In genomic region chr11:120950880-120951279, GRCh38 we compare ENCODE assay signal across 29 cellular contexts.
"Had no signal": no experiment of that assay in that cellular context is flagged by ENCODE, and none has a peak within 500 bp of the region (broad histone marks: within the 10 kb centered on the region; RNA-seq: fewer than 3 reads in every experiment).

No MANE protein-coding gene starts in this region.

- ATAC-seq: activated CD8-positive, alpha-beta memory T cell treated with anti-CD3 and anti-CD28 coated beads, Interleukin-2, amount 10 ng/mL, durations not matched to agents 7 days and 5 days; activated T-cell treated with anti-CD3 and anti-CD28 coated beads, Interleukin-2, amount 50 U/mL, for 4 hours; activated T-helper 17 cell treated with anti-CD3 and anti-CD28 coated beads, Interleukin-2, amount 50 U/mL, for 72 hours; Panc1; Right ventricle myocardium inferior; T-cell had no signal

- FAIRE-seq: TTC549 had no signal

- DNase-seq: activated B cell treated with CpG ODN at 0.5 μM for 24 hours; activated CD4-positive, alpha-beta T cell treated with anti-CD3 and anti-CD28 coated beads for 1 hour; activated CD4-positive, alpha-beta T cell treated with anti-CD3 and anti-CD28 coated beads, Interleukin-2, amount 10 ng/mL, durations not matched to agents 24 days and 14 days; activated CD4-positive, alpha-beta T cell treated with anti-CD3 and anti-CD28 coated beads, Interleukin-2, amount 50 U/mL, for 48 hours; activated CD8-positive, alpha-beta memory T cell treated with anti-CD3 and anti-CD28 coated beads, Interleukin-2, amount 10 ng/mL, durations not matched to agents 7 days and 5 days; activated gamma-delta T cell; activated naive CD4-positive, alpha-beta T cell treated with anti-CD3 and anti-CD28 coated beads for 36 hours; activated naive CD8-positive, alpha-beta T cell treated with anti-CD3 and anti-CD28 coated beads for 36 hours; activated T-cell treated with anti-CD3 and anti-CD28 coated beads, Interleukin-2, amount 50 U/mL, for 4 hours; brain microvascular endothelial cell; MG63; MV-4-11; NCI-H1092 treated with DMSO at 0.1 percent for 48 hours; NCI-H1417 treated with DMSO at 0.1 percent for 48 hours; NCI-H1694; NCI-H2081; NCI-H446; NCI-H524; NCI-H748 treated with DMSO at 0.1 percent for 48 hours; RPMI8226; T-cell; T-helper 2 cell; T1000 had no signal

- H3K4me3 ChIP-seq: cardiac muscle cell, MG63, SK-N-MC had no signal

- H3K9me3 ChIP-seq: MG63 had no signal

- H3K27ac ChIP-seq: brain microvascular endothelial cell, cardiac muscle cell, SK-N-MC had no signal

- H3K36me3 ChIP-seq: brain microvascular endothelial cell, cardiac muscle cell, MG63 had no signal
